In the genomic region with DNA sequence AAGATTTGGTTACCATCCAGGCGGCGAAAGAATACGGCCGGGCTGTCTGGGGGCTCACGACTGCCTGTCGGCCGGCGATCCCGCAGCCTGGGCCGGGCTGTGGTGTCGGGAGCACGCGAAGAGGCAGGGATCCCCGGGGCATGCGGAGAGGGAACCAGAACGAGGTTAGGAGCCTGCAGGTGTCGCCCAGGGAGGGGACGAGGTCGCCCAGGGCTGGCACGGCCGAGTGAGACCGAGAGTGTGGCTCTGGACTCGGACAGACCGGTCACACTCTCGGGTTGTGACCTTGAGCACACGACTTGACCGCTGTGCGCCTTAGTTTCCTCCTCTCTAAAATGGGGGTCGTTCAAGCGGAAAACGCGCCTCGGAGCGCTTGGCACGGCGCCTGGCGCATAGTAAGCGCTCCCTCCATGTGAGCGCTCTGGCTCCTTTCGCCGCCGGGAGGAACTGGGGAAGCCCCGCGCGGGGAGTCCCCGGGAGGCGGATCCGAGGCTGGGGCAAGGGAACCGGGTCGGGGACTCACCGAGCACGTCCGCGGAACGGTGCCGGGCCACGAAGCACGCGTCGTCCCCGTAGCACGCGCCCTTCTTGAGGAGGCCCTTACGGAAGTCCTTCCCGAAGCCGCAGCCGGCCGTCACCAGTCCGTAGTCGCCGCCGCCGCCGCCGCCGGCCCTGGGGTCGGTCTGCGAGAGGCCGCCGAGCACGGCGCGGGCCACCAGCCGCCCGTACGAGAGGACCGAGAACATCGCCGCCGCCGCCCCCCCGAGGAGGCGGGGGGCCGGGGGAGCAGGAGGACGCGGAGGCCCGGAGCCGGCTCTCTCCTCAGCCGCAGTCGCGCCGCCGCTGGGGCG, we compare ENCODE assay signal across 8 cellular contexts. TPM values are rescaled to one million over a fixed set of nuclear protein-coding genes. Genes with fewer than 3 reads are reported as not detected.
A peak's percentile ranks its signal among the peaks of the same experiment; 100 is the strongest.
DNase-seq lines count a peak whose midpoint lies in the region; ATAC-seq, FAIRE-seq and TF ChIP-seq lines count a peak whose summit lies in the region.

No MANE protein-coding gene starts in this region.

- DNase-seq in GM06990 (ENCODE audit: extremely low read depth, insufficient read length), result peak; percentile 86
- peak; percentile 79 for DNase-seq in KBM-7
- peak; percentile 78 for DNase-seq in activated CD4-positive, alpha-beta T cell treated with anti-CD3 and anti-CD28 coated beads for 1 hour
- DNase-seq in HepG2 (ENCODE audit: low spot score), result no peak
- DNase-seq in stimulated activated CD4-positive, alpha-beta T cell treated with anti-CD3 and anti-CD28 coated beads, Interleukin-2, amount 100 ng/mL, for 4 hours (ENCODE audit: low read depth), result peak; percentile 81
- DNase-seq in HTR-8/SVneo (ENCODE audit: insufficient read length, low spot score), result no peak

- H3K27ac ChIP-seq in cingulate gyrus (ENCODE audit: low read depth, low read length) (peak overlapping the region; percentile 69), HepG2 (ENCODE audit: extremely low read length, insufficient read depth, low read length) (peak overlapping the region; percentile 73)

- 1% methylated on average over 42 of the region's 104 CpGs for WGBS in HepG2 (ENCODE audit: low lambda C conversion rate)

- H3K9ac ChIP-seq in HepG2 (ENCODE audit: insufficient read depth, low read depth, low read length), result peak overlapping the region; percentile 90

- H3K4me1 ChIP-seq in HepG2 (ENCODE audit: insufficient read depth, low read length), result peaks cover 68% of the 10 kb centered on the region

- FAIRE-seq in HepG2 (lab: Jason Lieb, UNC), result no peak
- FAIRE-seq in HTR-8/SVneo (lab: Jason Lieb, UNC), result no peak

- peak; percentile 44 for ATAC-seq in GM21528 (IDR thresholded peaks at IDR 0.05; ENCODE audit: low FRiP score, unreplicated experiment)
- peak; percentile 52 for ATAC-seq in HepG2

- intact Hi-C loops in HepG2 (cut with micrococcal nuclease; ENCODE audit: unreplicated experiment), result no loop called here

- no TSS peak for BruUV-seq in HepG2 (replicated peaks; lab: Mats Ljungman, UMichigan)

- no peaks in the 10 kb centered on the region for H3K9me3 ChIP-seq in HepG2 (ENCODE audit: low read length)

- TF ChIP-seq CTCF in GM06990 (IDR thresholded peaks at IDR 0.05; ENCODE audit: insufficient read depth, low read length, poor library complexity, severe bottlenecking) (peak; percentile 10), HepG2 (CRISPR knock-in tag; IDR thresholded peaks at IDR 0.05) (no peak)

- peak overlapping the region; percentile 97 for H3K4me3 ChIP-seq in GM06990 (replicated peaks; ENCODE audit: low read depth, low read length)
- H3K4me3 ChIP-seq in HepG2 (replicated peaks in 1 of 3; ENCODE audit: insufficient read depth in 1 of 3, low read depth in 2 of 3, low read length in 3 of 3), result peak overlapping the region; percentile 72 to 98 (median 95)

- H3K36me3 ChIP-seq in GM06990 (ENCODE audit: control insufficient read depth, insufficient read depth, low read length) (no peaks in the 10 kb centered on the region), HepG2 (replicated peaks in 1 of 2; ENCODE audit: control insufficient read depth in 1 of 2, insufficient read depth in 2 of 2, low read length in 2 of 2) (no peaks in the 10 kb centered on the region; a peak in 1 of 5 replicates)

- peak overlapping the region; percentile 86 for H3K4me2 ChIP-seq in HepG2 (ENCODE audit: low read depth, low read length)

- CTCF ChIA-PET in HepG2 (lab: Yijun Ruan, JAX; ENCODE audit: low intra/inter-chr PET ratio, low total read pairs), result interaction anchor here (0.6 kb wide), 1 partner anchor 17 kb away, joined by 3 read pairs; no protein-coding TSS in a partner anchor

- TF ChIP-seq RAD21 in HepG2 (CRISPR knock-in tag; IDR thresholded peaks at IDR 0.05), result no peak

- in situ Hi-C loops in KBM-7 (cut with MboI; ENCODE audit: low pct_unique_long_range_greater_than_20kb, low sequenced_read_pairs) (no loop called here), HepG2 (cut with HindIII; ENCODE audit: extremely low pct_ligation_motif_present, low pct_unique_long_range_greater_than_20kb) (loop anchor here (25.0 kb wide), 1 partner anchor 470 kb away; a partner anchor contains a TSS)

- TF ChIP-seq POLR2A in HepG2 (IDR thresholded peaks at IDR 0.05; ENCODE audit: insufficient read depth in 1 of 2, low read depth in 2 of 2, low read length in 2 of 2), result peak in 1 of 2 experiments; percentile 24; a peak in 2 of 4 replicates

- POLR2A ChIA-PET in HepG2 (lab: Yijun Ruan, JAX), result interaction anchor here (1.3 to 1.6 kb wide), 2 partner anchors 9 to 114 kb away, joined by 4 to 11 read pairs; a partner anchor contains a TSS

- H3K27me3 ChIP-seq in GM06990 (replicated peaks; ENCODE audit: control insufficient read depth, insufficient read depth, low read length) (no peaks in the 10 kb centered on the region), HepG2 (ENCODE audit: control insufficient read depth in 1 of 2, insufficient read depth in 2 of 2, low read length in 2 of 2) (no peaks in the 10 kb centered on the region; a peak in 1 of 5 replicates)

- TF ChIP-seq EP300 in HepG2 (IDR thresholded peaks at IDR 0.05; ENCODE audit: low read depth in 2 of 2, low read length in 2 of 2) (no peak), HepG2 (CRISPR knock-in tag; IDR thresholded peaks at IDR 0.05; ENCODE audit: borderline replicate concordance) (no peak)

- H3K79me2 ChIP-seq in HepG2 (ENCODE audit: insufficient read depth, low read length), result peaks cover 54% of the 10 kb centered on the region

- peaks cover 25% of the 10 kb centered on the region for H4K20me1 ChIP-seq in HepG2 (ENCODE audit: insufficient read depth, low read length)

- H2AFZ ChIP-seq in HepG2 (ENCODE audit: low read length), result no peak overlapping the region

TF ChIP-seq in HepG2, 621 proteins besides CTCF, POLR2A, EP300 and RAD21 (continues in another document):
- TF ChIP-seq HOXA7 (CRISPR knock-in tag; IDR thresholded peaks at IDR 0.05), result no peak
- TF ChIP-seq YY1 (IDR thresholded peaks at IDR 0.05; ENCODE audit: insufficient read depth, insufficient replicate concordance, low read depth, low read length), result peak; percentile 8

RNA-seq across cellular contexts. Expression of a gene that starts 0.6 kb away (rescaled TPM):
- 4.8 and 8.5 TPM in 2 replicates for total RNA-seq in HepG2 (2016; rRNA removed; fragmentation: Illumina TruSeq; extraction: Trizol)
- 1.6 and 1.9 TPM in 2 replicates for total RNA-seq in HepG2 (2016; cell fraction: cytosol; rRNA removed; fragmentation: Illumina TruSeq; extraction: Trizol; ENCODE audit: low read depth)
- 4.2 and 8.0 TPM in 2 replicates for total RNA-seq in HepG2 (2016; cell fraction: insoluble cytoplasmic fraction; rRNA removed; fragmentation: Illumina TruSeq; extraction: Trizol)
- 6.4 and 7.5 TPM in 2 replicates for total RNA-seq in HepG2 (2016; cell fraction: membrane; rRNA removed; fragmentation: Illumina TruSeq; extraction: Trizol)
- total RNA-seq in HepG2 (2016; cell fraction: nucleus; rRNA removed; fragmentation: Illumina TruSeq; extraction: Trizol), result 12.1 and 12.8 TPM in 2 replicates
- polyA plus RNA-seq in HepG2 (2011; rRNA removed), result 10.6 and 12.3 TPM in 2 replicates
- 5.4 and 8.1 TPM in 2 replicates for polyA plus RNA-seq in HepG2 (2011; cell fraction: cytosol; rRNA removed)
- 6.7 and 6.8 TPM in 2 replicates for polyA plus RNA-seq in HepG2 (2011; cell fraction: nucleus; rRNA removed)
- polyA plus RNA-seq in HepG2 (2012), result 10.9 and 11.6 TPM in 2 replicates
- polyA plus RNA-seq in HepG2 (2016; cell fraction: cytosol; fragmentation: Illumina TruSeq; extraction: Trizol; ENCODE audit: low read depth), result 0.76 and 0.94 TPM in 2 replicates
- polyA plus RNA-seq in HepG2 (2016; cell fraction: insoluble cytoplasmic fraction; fragmentation: Illumina TruSeq; extraction: Trizol; ENCODE audit: low read depth), result 18.5 and 19.8 TPM in 2 replicates
- 5.2 and 6.2 TPM in 2 replicates for polyA plus RNA-seq in HepG2 (2016; cell fraction: membrane; fragmentation: Illumina TruSeq; extraction: Trizol; ENCODE audit: low read depth)
- 20.2 and 21.2 TPM in 2 replicates for polyA plus RNA-seq in HepG2 (2016; cell fraction: nucleus; fragmentation: Illumina TruSeq; extraction: Trizol; ENCODE audit: insufficient read depth, low read depth)
- polyA minus RNA-seq in HepG2 (2011; rRNA and poly(A)+ RNA removed; ENCODE audit: low replicate concordance), result 44.4 and 46.8 TPM in 2 replicates
- polyA minus RNA-seq in HepG2 (2011; cell fraction: cytosol; rRNA and poly(A)+ RNA removed), result 10.9 and 11.6 TPM in 2 replicates
- polyA minus RNA-seq in HepG2 (2011; cell fraction: nucleus; rRNA and poly(A)+ RNA removed), result 23.0 and 23.1 TPM in 2 replicates

RNA-seq across cellular contexts. Expression of a gene that starts 31.4 kb away (rescaled TPM):
- 8.9 and 16.0 TPM in 2 replicates for total RNA-seq in HepG2 (2016; rRNA removed; fragmentation: Illumina TruSeq; extraction: Trizol)
- 9.2 and 12.3 TPM in 2 replicates for total RNA-seq in HepG2 (2016; cell fraction: cytosol; rRNA removed; fragmentation: Illumina TruSeq; extraction: Trizol; ENCODE audit: low read depth)
- total RNA-seq in HepG2 (2016; cell fraction: insoluble cytoplasmic fraction; rRNA removed; fragmentation: Illumina TruSeq; extraction: Trizol), result 6.9 and 17.5 TPM in 2 replicates
- 15.4 and 17.4 TPM in 2 replicates for total RNA-seq in HepG2 (2016; cell fraction: membrane; rRNA removed; fragmentation: Illumina TruSeq; extraction: Trizol)
- 22.8 and 24.9 TPM in 2 replicates for total RNA-seq in HepG2 (2016; cell fraction: nucleus; rRNA removed; fragmentation: Illumina TruSeq; extraction: Trizol)
- 13.3 and 13.6 TPM in 2 replicates for polyA plus RNA-seq in HepG2 (2011; rRNA removed)
- polyA plus RNA-seq in HepG2 (2011; cell fraction: cytosol; rRNA removed), result 6.7 and 7.7 TPM in 2 replicates
- polyA plus RNA-seq in HepG2 (2011; cell fraction: nucleus; rRNA removed), result 23.4 and 26.4 TPM in 2 replicates
- polyA plus RNA-seq in HepG2 (2012), result 9.0 and 11.5 TPM in 2 replicates
- 9.0 and 13.4 TPM in 2 replicates for polyA plus RNA-seq in HepG2 (2016; cell fraction: cytosol; fragmentation: Illumina TruSeq; extraction: Trizol; ENCODE audit: low read depth)
- polyA plus RNA-seq in HepG2 (2016; cell fraction: insoluble cytoplasmic fraction; fragmentation: Illumina TruSeq; extraction: Trizol; ENCODE audit: low read depth), result 7.3 and 7.9 TPM in 2 replicates
- polyA plus RNA-seq in HepG2 (2016; cell fraction: membrane; fragmentation: Illumina TruSeq; extraction: Trizol; ENCODE audit: low read depth), result 14.0 and 14.1 TPM in 2 replicates
- 38.7 and 42.7 TPM in 2 replicates for polyA plus RNA-seq in HepG2 (2016; cell fraction: nucleus; fragmentation: Illumina TruSeq; extraction: Trizol; ENCODE audit: insufficient read depth, low read depth)
- polyA minus RNA-seq in HepG2 (2011; rRNA and poly(A)+ RNA removed; ENCODE audit: low replicate concordance), result 15.1 and 25.2 TPM in 2 replicates
- 3.6 and 5.3 TPM in 2 replicates for polyA minus RNA-seq in HepG2 (2011; cell fraction: cytosol; rRNA and poly(A)+ RNA removed)
- polyA minus RNA-seq in HepG2 (2011; cell fraction: nucleus; rRNA and poly(A)+ RNA removed), result 13.9 and 19.4 TPM in 2 replicates

Comparison
In these comparisons a context has a peak if more than half of its experiments do, and no peak if none do; other contexts are left out.
1. DNase-seq: peak in GM06990 (single experiment), KBM-7 (single experiment), activated CD4-positive, alpha-beta T cell treated with anti-CD3 and anti-CD28 coated beads for 1 hour (single experiment) and stimulated activated CD4-positive, alpha-beta T cell treated with anti-CD3 and anti-CD28 coated beads, Interleukin-2, amount 100 ng/mL, for 4 hours (single experiment); none in HepG2 (single experiment) and HTR-8/SVneo (single experiment).